ENCODE assay signal across 12 cellular contexts in the genomic region with DNA sequence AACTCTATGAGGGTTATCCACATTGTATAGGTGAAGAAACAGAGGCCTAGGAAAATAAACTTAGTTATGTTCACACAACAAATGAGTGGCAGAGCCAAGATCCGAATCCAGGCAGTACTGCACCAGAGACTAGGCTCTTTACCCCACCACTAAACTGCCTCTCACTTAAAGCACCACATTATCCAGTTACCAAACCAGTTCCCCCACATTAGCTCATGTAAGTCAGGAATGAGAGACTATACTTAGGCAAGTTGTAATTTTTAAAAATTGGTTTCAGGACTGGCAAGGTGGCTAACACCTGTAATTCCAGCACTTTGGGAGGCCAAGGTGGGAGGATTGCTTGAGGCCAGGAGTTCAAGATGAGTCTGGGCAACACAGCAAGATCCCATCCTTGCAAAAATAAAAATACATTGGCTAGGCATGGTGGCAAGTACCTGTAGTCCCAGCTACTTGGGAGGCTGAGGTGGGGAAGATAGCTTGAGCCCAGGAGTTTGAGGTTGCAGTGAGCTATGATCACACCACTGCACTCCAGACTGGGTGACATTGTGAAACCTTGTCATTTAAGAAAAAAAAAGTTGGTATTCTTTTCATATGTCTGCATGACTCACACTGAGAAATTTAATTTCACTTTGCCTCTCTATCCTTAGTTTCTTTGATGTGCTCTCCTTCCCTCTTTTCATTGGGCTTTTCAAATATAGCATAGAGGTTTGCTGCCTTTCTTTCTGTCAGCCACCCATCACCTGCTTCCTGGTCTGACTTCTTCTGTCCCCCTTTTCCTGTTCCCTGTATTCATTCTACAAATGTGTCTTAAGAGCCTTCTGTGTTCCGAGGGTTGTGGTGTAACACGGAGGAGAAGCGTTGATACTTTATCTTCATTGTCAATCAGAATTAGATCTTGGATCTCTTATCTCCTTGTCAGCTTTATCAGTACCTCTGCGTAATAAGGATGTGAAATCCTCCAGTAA.
DNase-seq lines count a peak whose midpoint lies in the region; ATAC-seq and TF ChIP-seq lines count a peak whose summit lies in the region.
"Had no signal": no experiment of that assay in that cellular context is flagged by ENCODE, and none has a peak within 500 bp of the region (broad histone marks: within the 10 kb centered on the region; RNA-seq: fewer than 3 reads in every experiment).

No MANE protein-coding gene starts in this region.

- no peak for TF ChIP-seq CTCF in GM12864 (IDR thresholded peaks at IDR 0.05; ENCODE audit: low read depth, low read length, missing control alignments)

- peak; percentile 53 for ATAC-seq in GM19467 (IDR thresholded peaks at IDR 0.05; ENCODE audit: unreplicated experiment)
- peak; percentile 52 for ATAC-seq in esophagus mucosa

- H3K4me3 ChIP-seq in GM12864 (ENCODE audit: low read depth, low read length) = no peak overlapping the region
- H3K4me3 ChIP-seq: esophagus muscularis mucosa had no signal

- peak; percentile 15 for DNase-seq in GM12864 (ENCODE audit: low read depth)
- peak; percentile 5 for DNase-seq in M059J (ENCODE audit: low read depth)
- DNase-seq in kidney glomerular epithelial cell (lab: John Stamatoyannopoulos, UW) = no peak
- DNase-seq in DMS79 treated with DMSO at 0.1 percent for 48 hours (lab: John Stamatoyannopoulos, UW) = no peak
- no peak for DNase-seq in GDM1 (lab: John Stamatoyannopoulos, UW)
- DNase-seq in NCI-H345 treated with DMSO at 0.1 percent for 48 hours (lab: John Stamatoyannopoulos, UW; ENCODE audit: unreplicated experiment) = no peak
- DNase-seq: DMS153, NCI-H1105 treated with DMSO at 0.1 percent for 48 hours, OCI-M1 had no signal

Comparison
In these comparisons a context has a peak if more than half of its experiments do, and no peak if none do; other contexts are left out.
1. DNase-seq: peak in GM12864 (single experiment) and M059J (single experiment); none in kidney glomerular epithelial cell (single experiment), DMS79 treated with DMSO at 0.1 percent for 48 hours (single experiment), GDM1 (single experiment) and NCI-H345 treated with DMSO at 0.1 percent for 48 hours (single experiment).